ENCODE assay signal across 14 cellular contexts in genomic region chr17:78376161-78376560, GRCh38. TPM values are rescaled to one million over a fixed set of nuclear protein-coding genes. Genes with fewer than 3 reads are reported as not detected.
A peak's percentile ranks its signal among the peaks of the same experiment; 100 is the strongest.
DNase-seq lines count a peak whose midpoint lies in the region; ATAC-seq and TF ChIP-seq lines count a peak whose summit lies in the region.
"Had no signal": no experiment of that assay in that cellular context is flagged by ENCODE, and none has a peak within 500 bp of the region (broad histone marks: within the 10 kb centered on the region; RNA-seq: fewer than 3 reads in every experiment).

No MANE protein-coding gene starts in this region.

- peak overlapping the region; percentile 98 for H2BK5ac ChIP-seq in IMR-90 (ENCODE audit: low read depth, low read length, poor library complexity, severe bottlenecking)

- H2BK15ac ChIP-seq in IMR-90 (ENCODE audit: low read depth, low read length), result peak overlapping the region; percentile 67; the same call in 2 of the 3 replicates

- no peaks in the 10 kb centered on the region for H3K27me3 ChIP-seq in IMR-90 (ENCODE audit: control insufficient read depth, insufficient read depth, low read length)
- H3K27me3 ChIP-seq in brain microvascular endothelial cell (replicated peaks), result no peaks in the 10 kb centered on the region
- no peaks in the 10 kb centered on the region for H3K27me3 ChIP-seq in right lobe of liver
- no peaks in the 10 kb centered on the region for H3K27me3 ChIP-seq in stomach
- no peaks in the 10 kb centered on the region for H3K27me3 ChIP-seq in A673 (replicated peaks; ENCODE audit: insufficient read depth, low read depth, low read length, poor library complexity)

- no peaks in the 10 kb centered on the region; the same call in 1 of the 2 replicates for H3K36me3 ChIP-seq in IMR-90 (ENCODE audit: control insufficient read depth, insufficient read depth, low read length)
- no peaks in the 10 kb centered on the region for H3K36me3 ChIP-seq in brain microvascular endothelial cell (replicated peaks)
- H3K36me3 ChIP-seq in right lobe of liver, result no peaks in the 10 kb centered on the region
- H3K36me3 ChIP-seq in stomach, result peaks cover 0 to 3% (median 0%) of the 10 kb centered on the region in 4 donors
- no peaks in the 10 kb centered on the region for H3K36me3 ChIP-seq in A673 (ENCODE audit: insufficient read depth, low read length, poor library complexity, severe bottlenecking)
- H3K36me3 ChIP-seq: prostate gland had no signal

- H3K27ac ChIP-seq in IMR-90 (ENCODE audit: insufficient read depth, low read length), result peak overlapping the region; percentile 86
- H3K27ac ChIP-seq in brain microvascular endothelial cell, result peak overlapping the region; percentile 94
- H3K27ac ChIP-seq in right lobe of liver, result peak overlapping the region; percentile 7 to 35 (median 33)
- peak overlapping the region in 4 of 5 donors; percentile 20 to 95 (median 86) for H3K27ac ChIP-seq in stomach
- H3K27ac ChIP-seq in A673 (ENCODE audit: low read depth, low read length, poor library complexity, severe bottlenecking), result no peak overlapping the region
- H3K27ac ChIP-seq: prostate gland had no signal

- CTCF ChIA-PET in IMR-90 (lab: Yijun Ruan, JAX), result no interaction called here
- CTCF ChIA-PET in A673 (lab: Charles Lee), result interaction anchor here (1.2 kb wide), 1 partner anchor 15 kb away, joined by 3 read pairs; no protein-coding TSS in a partner anchor

- peak overlapping the region; percentile 91 for H2BK120ac ChIP-seq in IMR-90 (ENCODE audit: low read depth, low read length)

- H3K9me3 ChIP-seq in IMR-90 (ENCODE audit: control insufficient read depth, insufficient read depth, low read length) (no peaks in the 10 kb centered on the region), right lobe of liver (no peaks in the 10 kb centered on the region), stomach (no peaks in the 10 kb centered on the region), A673 (ENCODE audit: low read depth, low read length, poor library complexity, severe bottlenecking) (no peaks in the 10 kb centered on the region)
- H3K9me3 ChIP-seq: prostate gland had no signal

- peak overlapping the region; percentile 66; the same call in 1 of the 2 replicates for H2AK5ac ChIP-seq in IMR-90 (ENCODE audit: low read depth, low read length)

- peak overlapping the region; percentile 50 for H3K56ac ChIP-seq in IMR-90 (ENCODE audit: extremely low read depth, insufficient read depth, low read length)

- peak overlapping the region; percentile 91 for H2BK20ac ChIP-seq in IMR-90 (ENCODE audit: low read depth, low read length)

- peak overlapping the region; percentile 84 for H4K5ac ChIP-seq in IMR-90 (ENCODE audit: low read depth, low read length)

- intact Hi-C loops in IMR-90 (cut with micrococcal nuclease) (no loop called here), right lobe of liver (cut with DNase I) (no loop called here), stomach (cut with DNase I; ENCODE audit: low total_unique reads) (loop anchor here (10.0 kb wide), 1 partner anchor 49 kb away; no protein-coding TSS in a partner anchor), A673 (cut with micrococcal nuclease; ENCODE audit: unreplicated experiment) (no loop called here)

- H3K9ac ChIP-seq in IMR-90 (ENCODE audit: low read depth, low read length), result no peak overlapping the region

- peak overlapping the region; percentile 96 for H3K18ac ChIP-seq in IMR-90 (ENCODE audit: low read depth, low read length)

- no peak for TF ChIP-seq RAD21 in IMR-90 (IDR thresholded peaks at IDR 0.05; ENCODE audit: low read length)

- H3K4me2 ChIP-seq in IMR-90 (ENCODE audit: low read depth, low read length), result peak overlapping the region; percentile 50; the same call in 1 of the 2 replicates

- no peak overlapping the region for H2AK9ac ChIP-seq in IMR-90 (replicated peaks; ENCODE audit: low read depth, low read length, poor library complexity)

- H4K91ac ChIP-seq in IMR-90 (ENCODE audit: insufficient read depth, low read depth, low read length), result peak overlapping the region; percentile 75

- peak overlapping the region; percentile 26; the same call in 1 of the 2 replicates for H3K14ac ChIP-seq in IMR-90 (replicated peaks; ENCODE audit: low read depth, low read length)

- H3K79me1 ChIP-seq in IMR-90 (ENCODE audit: low read depth in 1 of 2, low read length in 2 of 2), result peaks cover 6 to 29% of the 10 kb centered on the region in 2 experiments; a peak in 3 of 4 replicates

- TF ChIP-seq POLR2A in IMR-90 (IDR thresholded peaks at IDR 0.05; ENCODE audit: low read depth, low read length), result no peak; the same call in 1 of the 2 replicates
- no peak for TF ChIP-seq POLR2A in right lobe of liver (IDR thresholded peaks at IDR 0.05)
- TF ChIP-seq POLR2A in stomach (IDR thresholded peaks at IDR 0.05), result no peak

- TF ChIP-seq EP300 in stomach (IDR thresholded peaks at IDR 0.05), result no peak

- TF ChIP-seq CTCF in IMR-90 (conservative IDR thresholded peaks at IDR 0.05; ENCODE audit: low read depth, low read length), result no peak
- TF ChIP-seq CTCF in brain microvascular endothelial cell (IDR thresholded peaks at IDR 0.05; ENCODE audit: low read depth, low read length, missing control alignments), result no peak
- TF ChIP-seq CTCF in right lobe of liver (IDR thresholded peaks at IDR 0.05), result no peak
- no peak for TF ChIP-seq CTCF in stomach (IDR thresholded peaks at IDR 0.05)
- no peak for TF ChIP-seq CTCF in A673 (conservative IDR thresholded peaks at IDR 0.05; ENCODE audit: low read depth, low read length)

- peaks cover 8% of the 10 kb centered on the region; the same call in 1 of the 2 replicates for H4K20me1 ChIP-seq in IMR-90 (ENCODE audit: insufficient read depth, low read length)

- peak overlapping the region; percentile 57; the same call in 1 of the 2 replicates for H3K23ac ChIP-seq in IMR-90 (ENCODE audit: low read depth, low read length)

- H3K4ac ChIP-seq in IMR-90 (ENCODE audit: low read depth, low read length), result peak overlapping the region; percentile 74

- peak overlapping the region in 1 of 2 experiments; percentile 59; a peak in 2 of 4 replicates for H4K8ac ChIP-seq in IMR-90 (ENCODE audit: low read depth in 2 of 2, low read length in 2 of 2)

- peaks cover 14% of the 10 kb centered on the region for H3K9me1 ChIP-seq in IMR-90 (ENCODE audit: insufficient read depth, low read length)

- ATAC-seq in IMR-90 (ENCODE audit: low read depth) (no peak), right lobe of liver (no peak), GM21737 (IDR thresholded peaks at IDR 0.05; ENCODE audit: unreplicated experiment) (no peak)

- no peak overlapping the region for H2AFZ ChIP-seq in IMR-90 (replicated peaks; ENCODE audit: low read length, poor library complexity)

- POLR2A ChIA-PET in IMR-90 (lab: Charles Lee; ENCODE audit: unreplicated experiment), result no interaction called here
- POLR2A ChIA-PET in A673 (lab: Charles Lee; ENCODE audit: low non-redundant PET), result no interaction called here

- BruUV-seq in IMR-90 (replicated peaks; lab: Mats Ljungman, UMichigan) (no TSS peak), A673 (replicated peaks; lab: Mats Ljungman, UMichigan) (no TSS peak)

- peaks cover 26% of the 10 kb centered on the region for H3K4me1 ChIP-seq in IMR-90 (ENCODE audit: control insufficient read depth, insufficient read depth, low read length)
- H3K4me1 ChIP-seq in right lobe of liver, result peaks cover 0 to 28% (median 8%) of the 10 kb centered on the region in 4 donors
- peaks cover 19 to 45% (median 32%) of the 10 kb centered on the region in 4 donors for H3K4me1 ChIP-seq in stomach
- peaks cover 23% of the 10 kb centered on the region for H3K4me1 ChIP-seq in A673 (ENCODE audit: insufficient read depth, low read length, poor library complexity, severe bottlenecking)

- DNase-seq in IMR-90 (no peak), brain microvascular endothelial cell (no peak), right lobe of liver (no peak), stomach (no peak), A673 (ENCODE audit: low spot score) (no peak), kidney tubule cell (ENCODE audit: low spot score) (no peak)
- no peak for DNase-seq in effector CD8-positive, alpha-beta T cell (lab: John Stamatoyannopoulos, UW)
- DNase-seq: activated CD4-positive, alpha-beta T cell treated with anti-CD3 and anti-CD28 coated beads, Interleukin-2, amount 50 U/mL, for 1 hour; CD4-positive, CD25-positive, alpha-beta regulatory T cell; central memory CD4-positive, alpha-beta T cell; GOT3; stimulated activated naive CD4-positive, alpha-beta T cell treated with Interleukin-2 at 50 U/mL for 16 hours had no signal

- WGBS in IMR-90 (ENCODE audit: extremely low coverage in 2 of 2, insufficient read length in 1 of 2), 2 experiments, result no CpG with 5 or more reads among the region's 5 CpGs
- WGBS in right lobe of liver (ENCODE audit: insufficient coverage, low coverage, low lambda C conversion rate, missing lambda C conversion rate), result 82% methylated on average over 5 of the region's 5 CpGs
- 73 to 84% (median 76%) methylated on average over 5 of the region's 5 CpGs for WGBS in stomach, 5 donors

- dilution Hi-C loops in IMR-90 (cut with HindIII; ENCODE audit: low sequenced_read_pairs, unreplicated experiment), result no loop called here

- no peak overlapping the region for H3K4me3 ChIP-seq in IMR-90 (ENCODE audit: insufficient read depth, low read depth, low read length)
- H3K4me3 ChIP-seq in brain microvascular endothelial cell (ENCODE audit: low read depth, low read length), result no peak overlapping the region
- H3K4me3 ChIP-seq in right lobe of liver, result no peak overlapping the region
- H3K4me3 ChIP-seq in stomach, result no peak overlapping the region
- no peak overlapping the region for H3K4me3 ChIP-seq in A673 (ENCODE audit: low read depth, low read length, poor library complexity, severe bottlenecking)
- H3K4me3 ChIP-seq: prostate gland had no signal

- in situ Hi-C loops in IMR-90 (cut with MboI; ENCODE audit: low sequenced_read_pairs) (no loop called here), brain microvascular endothelial cell (cut with HindIII; ENCODE audit: low pct_ligation_motif_present, low sequenced_read_pairs) (no loop called here)

TF ChIP-seq in IMR-90, 13 proteins besides CTCF, POLR2A, EP300 and RAD21 (continues in another document):
- TF ChIP-seq MAFK (IDR thresholded peaks at IDR 0.05; ENCODE audit: low read depth, low read length), result no peak

RNA-seq across cellular contexts. Expression of gene PGS1, which starts 2.3 kb away (rescaled TPM):
- total RNA-seq in IMR-90 (2012; rRNA removed), result 14.4 and 18.5 TPM in 2 replicates
- 35.5 and 43.2 TPM in 2 replicates for polyA plus RNA-seq in IMR-90 (2012; rRNA removed)
- 26.3 and 45.8 TPM in 2 replicates for polyA plus RNA-seq in IMR-90 (2012; cell fraction: cytosol; rRNA removed)
- polyA plus RNA-seq in IMR-90 (2012; cell fraction: nucleus; rRNA removed; ENCODE audit: low replicate concordance), result 189 and 191 TPM in 2 replicates
- total RNA-seq in right lobe of liver, result 10 to 100 TPM in 5 of 6 experiments, 1 to 10 TPM in 1; 8.8 to 17.5 (median 13.4) TPM
- total RNA-seq in stomach, result 100 to 1,000 TPM in 2 of 5 donors, 10 to 100 TPM in 3; 27.8 to 209 (median 41.7) TPM
- polyA plus RNA-seq in stomach, result 10 to 100 TPM; 11.9 to 19.1 (median 14.9) TPM
- total RNA-seq in A673 (2021), result 42.5 and 44.2 TPM in 2 replicates

RNA-seq across cellular contexts. Expression of gene SOCS3, which starts 16.3 kb away (rescaled TPM):
- total RNA-seq in IMR-90 (2012; rRNA removed), result 19.7 and 19.9 TPM in 2 replicates
- 18.3 and 19.2 TPM in 2 replicates for polyA plus RNA-seq in IMR-90 (2012; rRNA removed)
- polyA plus RNA-seq in IMR-90 (2012; cell fraction: cytosol; rRNA removed), result 29.0 and 102 TPM in 2 replicates
- polyA plus RNA-seq in IMR-90 (2012; cell fraction: nucleus; rRNA removed; ENCODE audit: low replicate concordance), result 163 and 202 TPM in 2 replicates
- total RNA-seq in right lobe of liver, result 10 to 100 TPM in 4 of 6 experiments, 1 to 10 TPM in 2; 1.2 to 87.3 (median 24.1) TPM
- total RNA-seq in stomach, result 10 to 100 TPM; 48.4 to 62.9 (median 52.2) TPM
- polyA plus RNA-seq in stomach, result 10 to 100 TPM; 18.7 to 46.9 (median 39.7) TPM
- total RNA-seq in A673 (2021), result 7.2 and 9.5 TPM in 2 replicates
